8 cellular contexts compared by ENCODE assay signal in the genomic region with DNA sequence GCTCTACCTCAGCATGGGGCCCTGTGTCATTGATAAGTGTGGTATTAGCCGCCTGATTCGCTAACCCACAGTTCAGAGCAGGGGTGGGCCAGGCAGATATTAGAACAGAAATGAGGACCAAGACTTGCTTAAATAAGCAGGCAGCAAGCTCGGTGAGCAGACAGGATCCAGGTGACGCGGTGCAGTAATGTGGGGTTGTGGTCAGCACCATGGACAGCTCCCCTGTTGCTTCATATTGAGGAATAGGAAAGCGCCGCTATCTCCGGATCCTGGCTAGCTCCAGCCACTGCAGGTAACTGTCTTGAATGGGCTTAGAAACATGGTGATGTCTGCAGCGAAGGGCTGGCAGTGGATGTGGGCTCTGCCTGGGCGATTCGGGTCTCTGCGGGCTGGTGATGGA. TPM values are rescaled to one million over a fixed set of nuclear protein-coding genes. Genes with fewer than 3 reads are reported as not detected.
DNase-seq lines count a peak whose midpoint lies in the region; ATAC-seq and TF ChIP-seq lines count a peak whose summit lies in the region.

No MANE protein-coding gene starts in this region.

- TF ChIP-seq POLR2A in transverse colon (IDR thresholded peaks at IDR 0.05), result no peak

- H3K4me1 Mint-ChIP-seq in stimulated activated memory B cell treated with anti-CD40 and anti-IgM and Interleukin-4, amounts not matched to agents 10 μg/mL and 1 μg/mL and 100 μg/mL, for 72 hours, result no peaks in the 10 kb centered on the region

- TF ChIP-seq CTCF in choroid plexus epithelial cell (conservative IDR thresholded peaks at IDR 0.05; ENCODE audit: low read depth, low read length) (no peak), transverse colon (IDR thresholded peaks at IDR 0.05) (no peak)

- H3K9me3 Mint-ChIP-seq in stimulated activated memory B cell treated with anti-CD40 and anti-IgM and Interleukin-4, amounts not matched to agents 10 μg/mL and 1 μg/mL and 100 μg/mL, for 72 hours, result peaks cover 3% of the 10 kb centered on the region

- peaks cover 20% of the 10 kb centered on the region for H3K27me3 Mint-ChIP-seq in stimulated activated memory B cell treated with anti-CD40 and anti-IgM and Interleukin-4, amounts not matched to agents 10 μg/mL and 1 μg/mL and 100 μg/mL, for 72 hours

- no peaks in the 10 kb centered on the region for H3K4me1 ChIP-seq in transverse colon

- intact Hi-C loops in transverse colon (cut with DNase I; ENCODE audit: low total_unique reads), result no loop called here

- H3K9me3 ChIP-seq in transverse colon, result no peaks in the 10 kb centered on the region

- no peaks in the 10 kb centered on the region for H3K36me3 ChIP-seq in transverse colon

- H3K27ac ChIP-seq in transverse colon, result no peak overlapping the region

- no peak overlapping the region for H3K4me3 Mint-ChIP-seq in stimulated activated memory B cell treated with anti-CD40 and anti-IgM and Interleukin-4, amounts not matched to agents 10 μg/mL and 1 μg/mL and 100 μg/mL, for 72 hours

- peaks cover 3% of the 10 kb centered on the region for H3K27me3 ChIP-seq in transverse colon

- in situ Hi-C loops in transverse colon (cut with MboI; ENCODE audit: low pct_ligation_motif_present in 1 of 4, low pct_unique_long_range_greater_than_20kb in 1 of 4, low sequenced_read_pairs in 3 of 4), result no loop called here

- H3K4me3 ChIP-seq in choroid plexus epithelial cell (ENCODE audit: low read depth, low read length), result no peak overlapping the region
- no peak overlapping the region for H3K4me3 ChIP-seq in transverse colon

- WGBS in transverse colon (ENCODE audit: low coverage in 1 of 2), 2 donors, result 22% methylated on average over 12 of the region's 12 CpGs; no CpG with 5 or more reads in 1 of the 2 donors

- no peak for TF ChIP-seq EP300 in transverse colon (IDR thresholded peaks at IDR 0.05; ENCODE audit: low read depth)

- ATAC-seq in stimulated activated memory B cell treated with anti-CD40 and anti-IgM and Interleukin-4, amounts not matched to agents 10 μg/mL and 1 μg/mL and 100 μg/mL, for 72 hours, result no peak
- no peak for ATAC-seq in HG03442 (IDR thresholded peaks at IDR 0.05; ENCODE audit: unreplicated experiment)

- H3K27ac Mint-ChIP-seq in stimulated activated memory B cell treated with anti-CD40 and anti-IgM and Interleukin-4, amounts not matched to agents 10 μg/mL and 1 μg/mL and 100 μg/mL, for 72 hours, result no peak overlapping the region

- H3K36me3 Mint-ChIP-seq in stimulated activated memory B cell treated with anti-CD40 and anti-IgM and Interleukin-4, amounts not matched to agents 10 μg/mL and 1 μg/mL and 100 μg/mL, for 72 hours, result no peaks in the 10 kb centered on the region

- peak; percentile 10 for DNase-seq in NCI-H82 (lab: John Stamatoyannopoulos, UW)
- no peak for DNase-seq in NCI-H82 treated with DMSO at 0.1 percent for 48 hours (lab: John Stamatoyannopoulos, UW; ENCODE audit: unreplicated experiment)
- DNase-seq in T-helper 1 cell, result peak in 3 of 5 donors; percentile 10 to 42 (median 11)
- DNase-seq in choroid plexus epithelial cell (ENCODE audit: low read depth), result peak; percentile 46
- peak; percentile 62 to 72 for DNase-seq in lung microvascular endothelial cell (ENCODE audit: low read depth in 2 of 2)
- DNase-seq in transverse colon, result peak; percentile 69

RNA-seq across cellular contexts. Expression of gene GPR26, which starts 51.3 kb away (rescaled TPM):
- total RNA-seq in lung microvascular endothelial cell (not detected in 2 replicates), transverse colon (not detected)
